Comparison of ENCODE assay signal across 8 cellular contexts in genomic region chr6:11975353-11975977, GRCh38. TPM values are rescaled to one million over a fixed set of nuclear protein-coding genes. Genes with fewer than 3 reads are reported as not detected.
DNase-seq lines count a peak whose midpoint lies in the region; ATAC-seq and TF ChIP-seq lines count a peak whose summit lies in the region.

No MANE protein-coding gene starts in this region.

- H3K36me3 ChIP-seq in heart left ventricle (no peaks in the 10 kb centered on the region), smooth muscle cell (ENCODE audit: low read depth) (no peaks in the 10 kb centered on the region)

- WGBS in heart left ventricle, 4 donors: 80 to 83% (median 82%) methylated on average over 14 of the region's 14 CpGs
- 89% methylated on average over 14 of the region's 14 CpGs for whole genome bisulfite sequencing in smooth muscle cell (ENCODE audit: low lambda C conversion rate)

- H4K20me1 ChIP-seq in smooth muscle cell (ENCODE audit: low read depth): no peaks in the 10 kb centered on the region

- peak; percentile 53 for ATAC-seq in GM18519 (IDR thresholded peaks at IDR 0.05; ENCODE audit: low FRiP score, unreplicated experiment)
- peak; percentile 84 for ATAC-seq in GM21825 (IDR thresholded peaks at IDR 0.05; ENCODE audit: unreplicated experiment)
- ATAC-seq in heart left ventricle: peak in 3 of 4 donors; percentile 72 to 77 (median 75)

- no peak overlapping the region for H2AFZ ChIP-seq in smooth muscle cell (ENCODE audit: low read depth)

- intact Hi-C loops in heart left ventricle (cut with DNase I): no loop called here

- H3K4me1 ChIP-seq in heart left ventricle: peaks cover 0 to 15% (median 0%) of the 10 kb centered on the region in 12 donors
- H3K4me1 ChIP-seq in smooth muscle cell (ENCODE audit: low read depth): no peaks in the 10 kb centered on the region

- no peaks in the 10 kb centered on the region for H3K27me3 ChIP-seq in heart left ventricle
- no peaks in the 10 kb centered on the region for H3K27me3 ChIP-seq in smooth muscle cell (ENCODE audit: low read depth)

- no peaks in the 10 kb centered on the region for H3K79me2 ChIP-seq in smooth muscle cell (ENCODE audit: low read depth)

- DNase-seq in NB4 (ENCODE audit: low read depth) (peak; percentile 93), heart left ventricle (peak in 2 of 5 donors; percentile 18 to 38), cortex of kidney (lab: John Stamatoyannopoulos, UW) (no peak), NCI-H2029 (lab: John Stamatoyannopoulos, UW) (no peak), DMS153 (lab: John Stamatoyannopoulos, UW) (no peak), smooth muscle cell (lab: John Stamatoyannopoulos, UW; ENCODE audit: unreplicated experiment) (no peak)

- H3K9me3 ChIP-seq in heart left ventricle (no peaks in the 10 kb centered on the region), smooth muscle cell (replicated peaks; ENCODE audit: low read depth) (no peaks in the 10 kb centered on the region)

- H3F3A ChIP-seq in smooth muscle cell (ENCODE audit: low read depth): peaks cover 4% of the 10 kb centered on the region

- H3K27ac ChIP-seq in heart left ventricle (no peak overlapping the region), smooth muscle cell (ENCODE audit: low read depth) (no peak overlapping the region)

- TF ChIP-seq CTCF in NB4 (IDR thresholded peaks at IDR 0.05; ENCODE audit: low read depth, low read length): no peak
- no peak for TF ChIP-seq CTCF in heart left ventricle (IDR thresholded peaks at IDR 0.05)
- no peak for TF ChIP-seq CTCF in smooth muscle cell (IDR thresholded peaks at IDR 0.05; ENCODE audit: borderline replicate concordance, insufficient read depth, poor library complexity, severe bottlenecking)

- no peak overlapping the region for H3K9ac ChIP-seq in smooth muscle cell (ENCODE audit: low read depth)

- no peak overlapping the region for H3K4me2 ChIP-seq in smooth muscle cell

- no peak for TF ChIP-seq POLR2A in NB4 (IDR thresholded peaks at IDR 0.05; ENCODE audit: extremely low read depth, insufficient read length)
- no peak for TF ChIP-seq POLR2A in heart left ventricle (IDR thresholded peaks at IDR 0.05)

- H3K4me3 ChIP-seq in NB4 (ENCODE audit: low read depth, low read length) (no peak overlapping the region), heart left ventricle (no peak overlapping the region), smooth muscle cell (no peak overlapping the region)

RNA-seq across cellular contexts. Expression of gene HIVEP1, which starts 36.6 kb away (rescaled TPM):
- total RNA-seq in heart left ventricle: 10 to 100 TPM in 8 of 9 donors, 1 to 10 TPM in 1; 10.0 to 22.8 (median 13.7) TPM
- 1 to 10 TPM; 3.5 to 5.5 TPM for polyA plus RNA-seq in heart left ventricle
- 51.9 and 58.8 TPM in 2 replicates for total RNA-seq in smooth muscle cell
- 6.8 and 8.0 TPM in 2 replicates for polyA plus RNA-seq in smooth muscle cell
